ENCODE assay signal across 13 cellular contexts in the genomic region with DNA sequence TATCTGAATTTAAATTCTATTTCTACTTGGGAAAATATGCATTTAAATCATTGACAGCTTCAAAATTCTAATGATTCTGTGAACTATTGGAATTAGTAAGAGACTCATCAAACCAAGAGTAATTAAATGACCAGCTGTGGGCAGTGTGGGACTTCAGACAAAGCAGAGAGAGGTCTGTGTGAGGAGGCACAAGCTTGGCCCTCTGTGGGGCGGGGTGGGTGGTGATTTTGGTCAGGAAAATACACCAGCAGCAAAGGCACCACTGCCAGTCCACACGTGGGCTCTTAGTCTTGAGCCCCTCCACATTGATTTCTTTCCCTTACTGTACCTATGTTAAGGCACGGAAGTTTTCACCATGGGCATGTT. TPM values are rescaled to one million over a fixed set of nuclear protein-coding genes. Genes with fewer than 3 reads are reported as not detected.
DNase-seq lines count a peak whose midpoint lies in the region; ATAC-seq, FAIRE-seq and TF ChIP-seq lines count a peak whose summit lies in the region.
"Had no signal": no experiment of that assay in that cellular context is flagged by ENCODE, and none has a peak within 500 bp of the region (broad histone marks: within the 10 kb centered on the region; RNA-seq: fewer than 3 reads in every experiment).

No MANE protein-coding gene starts in this region.

- H3K4me3 ChIP-seq in NB4 (ENCODE audit: low read depth, low read length): no peak overlapping the region

- H3K4me3 Mint-ChIP-seq in chondrocyte (ENCODE audit: unreplicated experiment): no peak overlapping the region
- H3K4me3 Mint-ChIP-seq in neural crest cell: peak overlapping the region; percentile 21
- H3K4me3 Mint-ChIP-seq: CD8-positive, alpha-beta T cell had no signal

- no peaks in the 10 kb centered on the region for H3K9me3 Mint-ChIP-seq in chondrocyte (ENCODE audit: low read depth)
- H3K9me3 Mint-ChIP-seq in neural crest cell: no peaks in the 10 kb centered on the region
- H3K9me3 Mint-ChIP-seq: CD8-positive, alpha-beta T cell had no signal

- TF ChIP-seq CTCF in NB4 (IDR thresholded peaks at IDR 0.05; ENCODE audit: low read depth, low read length) (no peak), chondrocyte (IDR thresholded peaks at IDR 0.05) (peak; percentile 37), neural crest cell (conservative IDR thresholded peaks at IDR 0.05) (peak; percentile 26)

- DNase-seq in DMS53 treated with DMSO at 0.1 percent for 48 hours (lab: John Stamatoyannopoulos, UW; ENCODE audit: unreplicated experiment) (peak; percentile 56), NB4 (ENCODE audit: low read depth) (peak; percentile 65), chondrocyte (ENCODE audit: low spot score) (no peak), neural crest cell (ENCODE audit: low read depth, low spot score) (no peak), RCC 7860 (ENCODE audit: low spot score) (no peak)
- DNase-seq in activated effector memory CD4-positive, alpha-beta T cell treated with Interleukin-2 at 50 U/mL for 16 hours: no peak
- DNase-seq in stimulated activated CD4-positive, alpha-beta T cell treated with anti-CD3 and anti-CD28 coated beads, Interleukin-4, amount 100 ng/mL, for 4 hours: no peak
- DNase-seq: activated CD4-positive, CD25-positive, alpha-beta regulatory T cell; CD8-positive, alpha-beta T cell; IMR-90; NCI-H2081 treated with DMSO at 0.1 percent for 48 hours; Right ventricle myocardium superior had no signal

- no peak for ATAC-seq in SK-N-SH treated with all-trans-retinoic acid at 6 μM for 48 hours
- ATAC-seq: CD8-positive, alpha-beta T cell had no signal

- H3K4me1 Mint-ChIP-seq in chondrocyte (ENCODE audit: low read depth) (peaks cover 33% of the 10 kb centered on the region), neural crest cell (peaks cover 58% of the 10 kb centered on the region)

- no peak for TF ChIP-seq POLR2A in NB4 (IDR thresholded peaks at IDR 0.05; ENCODE audit: extremely low read depth, insufficient read length)

- H3K36me3 Mint-ChIP-seq in chondrocyte (ENCODE audit: low read depth): no peaks in the 10 kb centered on the region
- H3K36me3 Mint-ChIP-seq in neural crest cell (ENCODE audit: low read depth): no peaks in the 10 kb centered on the region
- H3K36me3 Mint-ChIP-seq: CD8-positive, alpha-beta T cell had no signal

- FAIRE-seq in RCC 7860 (lab: Jason Lieb, UNC): no peak

- no peak overlapping the region for H3K27ac Mint-ChIP-seq in chondrocyte (ENCODE audit: unreplicated experiment)
- no peak overlapping the region for H3K27ac Mint-ChIP-seq in neural crest cell (ENCODE audit: unreplicated experiment)
- H3K27ac Mint-ChIP-seq: CD8-positive, alpha-beta T cell had no signal

- peaks cover 39% of the 10 kb centered on the region for H3K27me3 Mint-ChIP-seq in chondrocyte (ENCODE audit: low read depth)
- no peaks in the 10 kb centered on the region for H3K27me3 Mint-ChIP-seq in neural crest cell (ENCODE audit: low read depth)

TF ChIP-seq in SK-N-SH treated with all-trans-retinoic acid at 6 μM for 48 hours, 23 proteins besides CTCF, POLR2A, EP300 and RAD21:
- TF ChIP-seq ZC3H10 (CRISPR knock-in tag; IDR thresholded peaks at IDR 0.05): no peak
- TF ChIP-seq TSHZ2 (CRISPR knock-in tag; IDR thresholded peaks at IDR 0.05): no peak
- no peak for TF ChIP-seq ARNTL (CRISPR knock-in tag; IDR thresholded peaks at IDR 0.05; ENCODE audit: borderline replicate concordance, low read depth)
- TF ChIP-seq PPARA (CRISPR knock-in tag; IDR thresholded peaks at IDR 0.05; ENCODE audit: borderline replicate concordance): no peak
- TF ChIP-seq CSDC2 (CRISPR knock-in tag; IDR thresholded peaks at IDR 0.05): no peak
- no peak for TF ChIP-seq ZNF8 (CRISPR knock-in tag; IDR thresholded peaks at IDR 0.05)
- no peak for TF ChIP-seq GLIS3 (CRISPR knock-in tag; IDR thresholded peaks at IDR 0.05)
- TF ChIP-seq TOX (CRISPR knock-in tag; IDR thresholded peaks at IDR 0.05; ENCODE audit: borderline replicate concordance): no peak
- no peak for TF ChIP-seq ZNF70 (CRISPR knock-in tag; IDR thresholded peaks at IDR 0.05)

RNA-seq across cellular contexts. Expression of gene RAB4A, which starts 39.2 kb away (rescaled TPM):
- total RNA-seq in chondrocyte: 43.4 to 62.4 TPM (median 58.6 TPM) in 3 replicates
- 67.0 and 69.0 TPM in 2 replicates for total RNA-seq in neural crest cell

Comparison
In these comparisons a context has a peak if more than half of its experiments do, and no peak if none do; other contexts are left out.
1. DNase-seq: peak in DMS53 treated with DMSO at 0.1 percent for 48 hours (single experiment) and NB4 (single experiment); none in chondrocyte (single experiment), neural crest cell (single experiment), activated effector memory CD4-positive, alpha-beta T cell treated with Interleukin-2 at 50 U/mL for 16 hours (single experiment), RCC 7860 (single experiment) and stimulated activated CD4-positive, alpha-beta T cell treated with anti-CD3 and anti-CD28 coated beads, Interleukin-4, amount 100 ng/mL, for 4 hours (0 of 2).